ENCODE assay signal across 8 cellular contexts in genomic region chr1:149916927-149917310, GRCh38. TPM values are rescaled to one million over a fixed set of nuclear protein-coding genes. Genes with fewer than 3 reads are reported as not detected.
DNase-seq lines count a peak whose midpoint lies in the region; ATAC-seq, FAIRE-seq and TF ChIP-seq lines count a peak whose summit lies in the region.

No MANE protein-coding gene starts in this region.

- H2AFZ ChIP-seq in OCI-LY7 (ENCODE audit: low read length) = no peak overlapping the region

- CTCF ChIA-PET in CD8-positive, alpha-beta T cell (lab: Charles Lee) = interaction anchor here (1.0 kb wide), 1 partner anchor 9 kb away, joined by 4 read pairs; no protein-coding TSS in a partner anchor
- CTCF ChIA-PET in OCI-LY7 (lab: Charles Lee; ENCODE audit: unreplicated experiment) = no interaction called here

- intact Hi-C loops in CD8-positive, alpha-beta T cell (cut with DNase I, micrococcal nuclease) = loop anchor here in 1 of 2 experiments (1.0 to 2.0 kb wide), 2 partner anchors 10 to 18 kb away; partner anchors contain the start of genes BOLA1 and SF3B4
- intact Hi-C loops in OCI-LY7 (cut with micrococcal nuclease; ENCODE audit: unreplicated experiment) = no loop called here

- no peaks in the 10 kb centered on the region for H3K9me3 ChIP-seq in CD8-positive, alpha-beta T cell (ENCODE audit: low read length)
- H3K9me3 ChIP-seq in OCI-LY7 (ENCODE audit: low read length) = no peaks in the 10 kb centered on the region

- DNase-seq in CD8-positive, alpha-beta T cell = no peak
- DNase-seq in OCI-LY7 (ENCODE audit: low spot score) (no peak), epithelial cell of proximal tubule (ENCODE audit: low read depth) (no peak), progenitor cell of endocrine pancreas (ENCODE audit: low spot score, unreplicated experiment) (no peak), GM12892 (ENCODE audit: insufficient read length) (no peak), GOT3 (lab: John Stamatoyannopoulos, UW) (no peak)
- DNase-seq in stimulated activated CD4-positive, alpha-beta T cell treated with anti-CD3 and anti-CD28 coated beads, Interleukin-1b, Interleukin-23, amount 100 ng/mL, for 48 hours = no peak
- no peak for DNase-seq in stimulated activated CD4-positive, alpha-beta T cell treated with anti-CD3 and anti-CD28 coated beads, Interleukin-15, amount 100 ng/mL, for 24 hours

- H3K27ac Mint-ChIP-seq in CD8-positive, alpha-beta T cell = peak overlapping the region; percentile 32
- no peak overlapping the region for H3K27ac Mint-ChIP-seq in progenitor cell of endocrine pancreas

- no peaks in the 10 kb centered on the region for H3K36me3 ChIP-seq in CD8-positive, alpha-beta T cell (ENCODE audit: insufficient read depth, low read length)
- H3K36me3 ChIP-seq in OCI-LY7 (ENCODE audit: insufficient read depth, low read length) = peaks cover 10% of the 10 kb centered on the region; the same call in 1 of the 2 replicates

- no peaks in the 10 kb centered on the region for H3K27me3 Mint-ChIP-seq in CD8-positive, alpha-beta T cell (ENCODE audit: low read depth)
- H3K27me3 Mint-ChIP-seq in progenitor cell of endocrine pancreas = peaks cover 9% of the 10 kb centered on the region

- TF ChIP-seq CTCF in CD8-positive, alpha-beta T cell (IDR thresholded peaks at IDR 0.05) = no peak
- TF ChIP-seq CTCF in OCI-LY7 (conservative IDR thresholded peaks at IDR 0.05; ENCODE audit: low read length) (no peak), epithelial cell of proximal tubule (conservative IDR thresholded peaks at IDR 0.05; ENCODE audit: low read depth, low read length) (no peak), progenitor cell of endocrine pancreas (IDR thresholded peaks at IDR 0.05; ENCODE audit: unreplicated experiment) (no peak)

- peak overlapping the region; percentile 90 for H3K4me3 Mint-ChIP-seq in CD8-positive, alpha-beta T cell
- peak overlapping the region; percentile 82 for H3K4me3 Mint-ChIP-seq in progenitor cell of endocrine pancreas (ENCODE audit: low read depth)

- H3K4me1 ChIP-seq in CD8-positive, alpha-beta T cell (ENCODE audit: insufficient read depth, low read length) = peaks cover 34% of the 10 kb centered on the region
- peaks cover 15% of the 10 kb centered on the region for H3K4me1 ChIP-seq in OCI-LY7 (ENCODE audit: insufficient read depth, low read length, poor library complexity, severe bottlenecking)

- no peaks in the 10 kb centered on the region for H3K9me3 Mint-ChIP-seq in CD8-positive, alpha-beta T cell
- H3K9me3 Mint-ChIP-seq in progenitor cell of endocrine pancreas (ENCODE audit: low read depth) = no peaks in the 10 kb centered on the region

- ATAC-seq in CD8-positive, alpha-beta T cell = peak; percentile 6

- H3K27me3 ChIP-seq in CD8-positive, alpha-beta T cell (ENCODE audit: insufficient read depth, low read length) = no peaks in the 10 kb centered on the region

- H3K9me2 ChIP-seq in OCI-LY7 (ENCODE audit: insufficient read depth, low read length) = no peaks in the 10 kb centered on the region

- H3K4me2 ChIP-seq in OCI-LY7 (ENCODE audit: low read length) = peak overlapping the region; percentile 62

- H3K4me1 Mint-ChIP-seq in CD8-positive, alpha-beta T cell (ENCODE audit: low read depth) = peaks cover 46% of the 10 kb centered on the region
- H3K4me1 Mint-ChIP-seq in progenitor cell of endocrine pancreas (ENCODE audit: low read depth) = peaks cover 17% of the 10 kb centered on the region

- H3K4me3 ChIP-seq in CD8-positive, alpha-beta T cell (ENCODE audit: low read depth, low read length) = peak overlapping the region; percentile 57
- H3K4me3 ChIP-seq in OCI-LY7 (ENCODE audit: low read depth, low read length, poor library complexity, severe bottlenecking) (peak overlapping the region; percentile 64), epithelial cell of proximal tubule (ENCODE audit: low read depth, low read length) (peak overlapping the region; percentile 48)

- FAIRE-seq in GM12892 (lab: Jason Lieb, UNC) = no peak

- peaks cover 5% of the 10 kb centered on the region for H3K36me3 Mint-ChIP-seq in CD8-positive, alpha-beta T cell
- H3K36me3 Mint-ChIP-seq in progenitor cell of endocrine pancreas (ENCODE audit: insufficient read depth) = no peaks in the 10 kb centered on the region

- POLR2A ChIA-PET in CD8-positive, alpha-beta T cell (lab: Charles Lee) = interaction anchor here (1.1 to 4.2 kb wide), 3 partner anchors 11 to 30 kb away, joined by 3 to 29 read pairs (median 6); partner anchors contain the start of gene SF3B4
- POLR2A ChIA-PET in OCI-LY7 (lab: Charles Lee) = interaction anchor here (0.6 to 1.2 kb wide), 3 partner anchors 11 to 267 kb away, joined by 3 to 4 read pairs (median 3); partner anchors contain the start of gene SF3B4

- no peak overlapping the region for H3K27ac ChIP-seq in CD8-positive, alpha-beta T cell (ENCODE audit: low read depth, low read length)
- no peak overlapping the region for H3K27ac ChIP-seq in OCI-LY7 (ENCODE audit: low read depth, low read length, poor library complexity, severe bottlenecking)

- no peaks in the 10 kb centered on the region for H4K20me1 ChIP-seq in OCI-LY7 (ENCODE audit: insufficient read depth, low read length)

- H3K79me2 ChIP-seq in OCI-LY7 (ENCODE audit: insufficient read depth, low read depth, low read length) = no peaks in the 10 kb centered on the region

- BruUV-seq in OCI-LY7 (replicated peaks; lab: Mats Ljungman, UMichigan) = no TSS peak

- no peak for TF ChIP-seq POLR2A in GM12892 (IDR thresholded peaks at IDR 0.05; ENCODE audit: low read depth, low read length)

RNA-seq across cellular contexts. Expression of gene SV2A, which starts 0.7 kb away (rescaled TPM):
- 1 to 10 TPM; 2.9 to 3.3 TPM for total RNA-seq in CD8-positive, alpha-beta T cell
- total RNA-seq in OCI-LY7 (2014; rRNA removed; shearing (Covaris generic)) = 1.0 and 1.3 TPM in 2 replicates
- 1.2 and 1.9 TPM in 2 replicates for total RNA-seq in OCI-LY7 (2022)
- total RNA-seq in epithelial cell of proximal tubule = 2.9 and 5.9 TPM in 2 replicates
- total RNA-seq in progenitor cell of endocrine pancreas = 16.9 and 21.8 TPM in 2 replicates
- polyA plus RNA-seq in GM12892 (2012; ENCODE audit: missing spikeins) = 1.7 TPM

RNA-seq across cellular contexts. Expression of gene SF3B4, which starts 10.7 kb away (rescaled TPM):
- 10 to 100 TPM; 52.0 to 59.1 TPM for total RNA-seq in CD8-positive, alpha-beta T cell
- total RNA-seq in OCI-LY7 (2014; rRNA removed; shearing (Covaris generic)) = 16.7 and 18.0 TPM in 2 replicates
- total RNA-seq in OCI-LY7 (2022) (64.6 and 70.4 TPM in 2 replicates), epithelial cell of proximal tubule (7.7 and 14.5 TPM in 2 replicates), progenitor cell of endocrine pancreas (67.5 and 72.8 TPM in 2 replicates)
- 37.6 TPM for polyA plus RNA-seq in GM12892 (2012; ENCODE audit: missing spikeins)

RNA-seq across cellular contexts. Expression of gene BOLA1, which starts 17.6 kb away (rescaled TPM):
- 1 to 10 TPM; 3.3 to 4.0 TPM for total RNA-seq in CD8-positive, alpha-beta T cell
- 9.4 and 9.6 TPM in 2 replicates for total RNA-seq in OCI-LY7 (2014; rRNA removed; shearing (Covaris generic))
- total RNA-seq in OCI-LY7 (2022) = 9.4 and 10.2 TPM in 2 replicates
- total RNA-seq in epithelial cell of proximal tubule = 18.7 and 29.2 TPM in 2 replicates
- 10.9 and 12.1 TPM in 2 replicates for total RNA-seq in progenitor cell of endocrine pancreas
- 16.0 TPM for polyA plus RNA-seq in GM12892 (2012; ENCODE audit: missing spikeins)

RNA-seq across cellular contexts. Expression of gene MTMR11, which starts 19.8 kb away (rescaled TPM):
- under 1 TPM in 1 of 2 experiments, not detected in 1; 0.14 TPM for total RNA-seq in CD8-positive, alpha-beta T cell
- total RNA-seq in OCI-LY7 (2014; rRNA removed; shearing (Covaris generic)) = 0.08 and 0.09 TPM in 2 replicates
- total RNA-seq in OCI-LY7 (2022) (0.24 TPM in 1 of 2 replicates, not detected in the other), epithelial cell of proximal tubule (8.9 and 10.1 TPM in 2 replicates), progenitor cell of endocrine pancreas (8.5 and 10.6 TPM in 2 replicates)
- 1.0 TPM for polyA plus RNA-seq in GM12892 (2012; ENCODE audit: missing spikeins)
